ENCODE assay signal across 8 cellular contexts in the genomic region with DNA sequence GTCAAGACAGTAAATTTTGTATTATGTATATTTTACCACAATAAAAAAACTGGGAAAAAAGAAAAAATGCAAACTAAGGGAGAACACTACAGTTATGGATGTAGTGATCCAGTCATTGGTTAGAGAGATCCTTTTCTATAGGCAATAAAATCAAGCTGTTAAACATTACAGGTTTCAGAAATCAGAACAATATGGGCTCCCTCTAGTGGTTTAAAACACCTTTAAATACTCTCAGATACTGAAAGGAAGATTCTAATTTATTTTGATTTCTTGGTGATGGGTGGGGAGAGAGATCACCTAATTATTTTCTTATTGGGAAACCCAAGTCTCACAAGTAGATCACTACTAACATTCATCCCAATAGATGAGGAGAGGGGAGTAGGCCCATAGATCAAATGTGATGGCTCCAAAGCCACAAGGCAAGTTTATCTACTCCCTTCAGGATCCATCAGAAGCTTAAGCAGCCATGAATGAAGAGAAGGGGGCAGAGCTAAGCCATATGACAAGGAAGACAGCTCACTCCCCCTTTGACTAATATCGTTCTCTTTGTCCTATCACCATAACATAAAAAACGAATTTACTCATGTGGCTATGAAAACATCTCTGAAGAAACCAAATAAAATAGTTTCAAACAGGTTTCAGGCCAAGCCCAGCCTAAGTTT.
DNase-seq lines count a peak whose midpoint lies in the region; ATAC-seq lines count a peak whose summit lies in the region.

No MANE protein-coding gene starts in this region.

- ATAC-seq in HG02981 (IDR thresholded peaks at IDR 0.05; ENCODE audit: unreplicated experiment), result no peak
- ATAC-seq in GM21515 (IDR thresholded peaks at IDR 0.05; ENCODE audit: unreplicated experiment), result no peak

- in situ Hi-C loops in T47D (cut with HindIII; ENCODE audit: low pct_unique_long_range_greater_than_20kb, low sequenced_read_pairs), result no loop called here

- peak; percentile 24 for DNase-seq in NCI-H2227 treated with DMSO at 0.1 percent for 48 hours (lab: John Stamatoyannopoulos, UW)
- DNase-seq in NCI-H2227 (lab: John Stamatoyannopoulos, UW; ENCODE audit: unreplicated experiment), result no peak
- DNase-seq in NCI-H524 treated with DMSO at 0.1 percent for 48 hours (lab: John Stamatoyannopoulos, UW), result peak; percentile 6
- DNase-seq in T47D (ENCODE audit: low read depth in 1 of 2, low spot score in 1 of 2), result peak; percentile 18 to 52
- DNase-seq in medulla oblongata (ENCODE audit: extremely low spot score), result peak; percentile 28
- no peak for DNase-seq in COLO668 (lab: John Stamatoyannopoulos, UW; ENCODE audit: unreplicated experiment)

Comparison
In these comparisons a context has a peak if more than half of its experiments do, and no peak if none do; other contexts are left out.
1. DNase-seq: peak in NCI-H2227 treated with DMSO at 0.1 percent for 48 hours (single experiment), NCI-H524 treated with DMSO at 0.1 percent for 48 hours (single experiment), T47D (2 of 2) and medulla oblongata (single experiment); none in NCI-H2227 (single experiment) and COLO668 (single experiment).